Comparison of ENCODE assay signal across 1 cellular context in the genomic region with DNA sequence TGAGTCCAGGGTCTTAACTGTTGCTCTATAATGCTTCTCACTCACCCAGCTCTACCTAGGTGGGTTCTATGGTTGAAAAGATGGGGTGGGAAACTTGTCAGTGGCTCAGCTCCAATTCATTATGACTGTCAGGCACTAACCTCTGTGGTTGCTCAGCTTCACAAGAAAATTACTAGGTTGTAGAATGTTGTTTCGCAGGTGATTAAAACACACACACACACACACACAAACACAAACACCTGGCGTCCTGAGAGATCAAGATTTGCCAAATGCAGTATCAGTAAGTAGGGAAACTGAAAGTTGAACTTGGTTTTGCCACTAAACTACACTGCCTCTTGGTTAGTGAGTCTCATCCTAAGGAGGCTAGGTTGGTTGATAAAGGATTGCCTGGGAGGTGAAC.
TF ChIP-seq lines count a peak whose summit lies in the region.

No MANE protein-coding gene starts in this region.

TF ChIP-seq in HepG2, 621 proteins besides CTCF, POLR2A, EP300 and RAD21:
- TF ChIP-seq THAP7 (CRISPR knock-in tag; IDR thresholded peaks at IDR 0.05) = no peak
- TF ChIP-seq FOSL2 (CRISPR knock-in tag; IDR thresholded peaks at IDR 0.05) = no peak
- no peak for TF ChIP-seq ZNF33B (CRISPR knock-in tag; IDR thresholded peaks at IDR 0.05)
- no peak for TF ChIP-seq ZNF17 (CRISPR knock-in tag; IDR thresholded peaks at IDR 0.05)
- no peak for TF ChIP-seq PLRG1 (conservative IDR thresholded peaks at IDR 0.05)
- no peak for TF ChIP-seq ZNF280B (CRISPR knock-in tag; IDR thresholded peaks at IDR 0.05; ENCODE audit: borderline replicate concordance)
- no peak for TF ChIP-seq ZEB1 (IDR thresholded peaks at IDR 0.05; ENCODE audit: insufficient replicate concordance, low read depth)
- TF ChIP-seq NFKB2 (CRISPR knock-in tag; IDR thresholded peaks at IDR 0.05; ENCODE audit: borderline replicate concordance) = no peak
- TF ChIP-seq RCOR2 (CRISPR knock-in tag; IDR thresholded peaks at IDR 0.05) = no peak
- TF ChIP-seq ZNF570 (CRISPR knock-in tag; IDR thresholded peaks at IDR 0.05; ENCODE audit: borderline replicate concordance) = no peak
- TF ChIP-seq SOX6 (IDR thresholded peaks at IDR 0.05) = no peak
- no peak for TF ChIP-seq SOX6 (CRISPR knock-in tag; IDR thresholded peaks at IDR 0.05)
TF ChIP-seq in HepG2: peak in this region for 0.
